In genomic region chr9:97943308-97943855, GRCh38 we compare ENCODE assay signal across 29 cellular contexts. TPM values are rescaled to one million over a fixed set of nuclear protein-coding genes. Genes with fewer than 3 reads are reported as not detected.
"Had no signal": no experiment of that assay in that cellular context is flagged by ENCODE, and none has a peak within 500 bp of the region (broad histone marks: within the 10 kb centered on the region; RNA-seq: fewer than 3 reads in every experiment).

No MANE protein-coding gene starts in this region.

- DNase-seq: cortex of kidney; dorsolateral prefrontal cortex; effector CD8-positive, alpha-beta T cell; heart left ventricle; hippocampal formation; left colon; left ventricle myocardium superior; mesenchymal stem cell; midbrain; nucleus accumbens; retina; right lobe of liver; spleen; stimulated activated CD4-positive, alpha-beta T cell treated with anti-CD3 and anti-CD28 coated beads, Interleukin-2, amount 100 ng/mL, for 24 hours; stimulated activated naive CD4-positive, alpha-beta T cell; stomach; substantia nigra; transverse colon had no signal

- H3K9ac ChIP-seq: neural progenitor cell, parathyroid adenoma had no signal

- H3K9me3 ChIP-seq: heart left ventricle, prostate gland, right lobe of liver, stomach, thoracic aorta, transverse colon had no signal

- H3K36me3 ChIP-seq: heart left ventricle, neural progenitor cell, prostate gland, right lobe of liver, spleen, stomach, thoracic aorta, transverse colon had no signal

- H3K4me3 ChIP-seq: dorsolateral prefrontal cortex, heart left ventricle, lung, neural progenitor cell, prostate gland, right lobe of liver, spleen, stomach, thoracic aorta, transverse colon had no signal

- H2AFZ ChIP-seq: neural progenitor cell, parathyroid adenoma had no signal

- H3K27me3 ChIP-seq: right lobe of liver, spleen had no signal

- H3K4me2 ChIP-seq: neural progenitor cell had no signal

- ATAC-seq: esophagus mucosa; heart left ventricle; left colon; left ventricle myocardium superior; natural killer cell treated with Interleukin-12 subunit alpha and Interleukin-12 subunit beta and Interleukin-15 and Interleukin-18, amount 100 ng/mL, for 72 hours; right lobe of liver had no signal

- H3K4me1 ChIP-seq: neural progenitor cell, parathyroid adenoma, prostate gland, right lobe of liver, stomach, transverse colon had no signal

- H3K79me2 ChIP-seq: parathyroid adenoma had no signal

RNA-seq across cellular contexts. Expression of gene HEMGN, which starts 5.4 kb away (rescaled TPM):
- total RNA-seq: esophagus mucosa; fibroblast of lung; glomerular endothelial cell; kidney epithelial cell; left colon; left ventricle myocardium superior; natural killer cell treated with Interleukin-12 subunit alpha and Interleukin-12 subunit beta and Interleukin-15 and Interleukin-18, amount 100 ng/mL, for 72 hours; transverse colon; ureter had no signal
